Comparison of ENCODE assay signal across 21 cellular contexts in genomic region chr12:93749515-93749914, GRCh38.
DNase-seq lines count a peak whose midpoint lies in the region; ATAC-seq and TF ChIP-seq lines count a peak whose summit lies in the region.
"Had no signal": no experiment of that assay in that cellular context is flagged by ENCODE, and none has a peak within 500 bp of the region (broad histone marks: within the 10 kb centered on the region; RNA-seq: fewer than 3 reads in every experiment).

No MANE protein-coding gene starts in this region.

- H3K27ac ChIP-seq in heart right ventricle (peak overlapping the region in 1 of 10 donors; percentile 42), mesenchymal stem cell (ENCODE audit: low read length, poor library complexity, severe bottlenecking) (no peak overlapping the region), vagina (peak overlapping the region; percentile 46)
- H3K27ac ChIP-seq: KMS-11, pancreas had no signal

- no peak overlapping the region for H2AK5ac ChIP-seq in mesenchymal stem cell (ENCODE audit: low read length, severe bottlenecking)

- H2BK12ac ChIP-seq in mesenchymal stem cell (ENCODE audit: low read length in 2 of 2): no peak overlapping the region

- H4K8ac ChIP-seq in mesenchymal stem cell (ENCODE audit: low read length): no peak overlapping the region

- H3K14ac ChIP-seq in mesenchymal stem cell (ENCODE audit: low read length in 2 of 2): no peak overlapping the region

- H3K4me2 ChIP-seq in mesenchymal stem cell (ENCODE audit: low read length, poor library complexity, severe bottlenecking): no peak overlapping the region
- H3K4me2 ChIP-seq: KMS-11 had no signal

- TF ChIP-seq CTCF in heart right ventricle (IDR thresholded peaks at IDR 0.05) (no peak), vagina (IDR thresholded peaks at IDR 0.05) (no peak)

- no peak overlapping the region for H3K18ac ChIP-seq in mesenchymal stem cell (ENCODE audit: low read depth in 1 of 2, low read length in 2 of 2)

- TF ChIP-seq POLR2A in vagina (IDR thresholded peaks at IDR 0.05) (no peak), GM18505 (IDR thresholded peaks at IDR 0.05; ENCODE audit: borderline replicate concordance, extremely low read depth, insufficient read depth, insufficient read length) (no peak)

- no peak overlapping the region for H3K23ac ChIP-seq in mesenchymal stem cell (ENCODE audit: low read length in 2 of 2)

- no peak overlapping the region for H4K91ac ChIP-seq in mesenchymal stem cell (ENCODE audit: low read length)

- intact Hi-C loops in Right ventricle myocardium inferior (cut with DNase I): no loop called here
- intact Hi-C loops in heart right ventricle (cut with DNase I): loop anchor here in 3 of 10 donors (5.0 to 10.0 kb wide), 3 partner anchors 175 to 353 kb away; partner anchors contain the start of gene SOCS2 (in 1 of the 3)
- intact Hi-C loops in vagina (cut with DNase I): loop anchor here (10.0 kb wide), 2 partner anchors 65 kb away; no protein-coding TSS in a partner anchor

- H3K27me3 ChIP-seq in heart right ventricle: no peaks in the 10 kb centered on the region
- no peaks in the 10 kb centered on the region for H3K27me3 ChIP-seq in adipocyte (replicated peaks; ENCODE audit: control insufficient read depth, insufficient read depth, low read length)
- no peaks in the 10 kb centered on the region for H3K27me3 ChIP-seq in mesenchymal stem cell (ENCODE audit: control insufficient read depth in 1 of 2, insufficient read depth in 1 of 2, low read length in 2 of 2)
- H3K27me3 ChIP-seq in vagina: no peaks in the 10 kb centered on the region
- H3K27me3 ChIP-seq: gastroesophageal sphincter, pancreas, upper lobe of left lung had no signal

- no peak overlapping the region for H2BK5ac ChIP-seq in mesenchymal stem cell (ENCODE audit: low read depth, low read length, poor library complexity, severe bottlenecking)

- H3K9ac ChIP-seq in adipocyte (ENCODE audit: low read length) (no peak overlapping the region), mesenchymal stem cell (ENCODE audit: low read length) (peak overlapping the region; percentile 36)
- H3K9ac ChIP-seq: KMS-11 had no signal

- H3K79me1 ChIP-seq in mesenchymal stem cell (replicated peaks; ENCODE audit: low read length, poor library complexity, severe bottlenecking): peaks cover 4% of the 10 kb centered on the region

- H3K9me3 ChIP-seq in heart right ventricle (peaks cover 0 to 12% (median 0%) of the 10 kb centered on the region in 11 donors), adipocyte (ENCODE audit: control insufficient read depth, low read length) (no peaks in the 10 kb centered on the region), mesenchymal stem cell (ENCODE audit: control insufficient read depth, low read length) (no peaks in the 10 kb centered on the region), vagina (no peaks in the 10 kb centered on the region)
- H3K9me3 ChIP-seq: gastroesophageal sphincter, pancreas had no signal

- peaks cover 8 to 67% (median 40%) of the 10 kb centered on the region in 9 donors for H3K4me1 ChIP-seq in heart right ventricle
- H3K4me1 ChIP-seq in adipocyte (ENCODE audit: control insufficient read depth, insufficient read depth, low read length): peaks cover 16% of the 10 kb centered on the region
- no peaks in the 10 kb centered on the region for H3K4me1 ChIP-seq in mesenchymal stem cell (ENCODE audit: control insufficient read depth, insufficient read depth, low read depth, low read length)
- peaks cover 35% of the 10 kb centered on the region for H3K4me1 ChIP-seq in vagina

- DNase-seq in Right ventricle myocardium inferior (ENCODE audit: missing footprints): no peak
- DNase-seq in heart right ventricle: no peak
- DNase-seq in adipocyte (ENCODE audit: low read depth): no peak
- DNase-seq in mesenchymal stem cell: no peak
- no peak for DNase-seq in vagina (ENCODE audit: extremely low spot score in 2 of 2)
- no peak for DNase-seq in cortex of kidney (lab: John Stamatoyannopoulos, UW)
- no peak for DNase-seq in DMS53 treated with DMSO at 0.1 percent for 48 hours (lab: John Stamatoyannopoulos, UW; ENCODE audit: unreplicated experiment)
- DNase-seq: activated CD4-positive, alpha-beta T cell treated with anti-CD3 and anti-CD28 coated beads, Interleukin-2, amount 50 U/mL, for 4 hours; CD8-positive, alpha-beta T cell; dermis blood vessel endothelial cell; DMS 273 treated with DMSO at 0.1 percent for 48 hours; NCI-H1436; NCI-H2107; pancreas; stimulated activated CD4-positive, alpha-beta T cell treated with anti-CD3 and anti-CD28 coated beads, Interleukin-12 subunit alpha, Interleukin-12 subunit beta, amount 100 ng/mL, for 4 hours; stimulated activated CD4-positive, alpha-beta T cell treated with anti-CD3 and anti-CD28 coated beads, Interleukin-4, amount 100 ng/mL, for 24 hours; substantia nigra; upper lobe of left lung had no signal

- H3K36me3 ChIP-seq in heart right ventricle: no peaks in the 10 kb centered on the region
- no peaks in the 10 kb centered on the region for H3K36me3 ChIP-seq in adipocyte (ENCODE audit: control insufficient read depth, insufficient read depth, low read length, severe bottlenecking)
- H3K36me3 ChIP-seq in mesenchymal stem cell (ENCODE audit: control insufficient read depth in 1 of 2, insufficient read depth in 2 of 2, low read depth in 1 of 2, low read length in 2 of 2): no peaks in the 10 kb centered on the region
- H3K36me3 ChIP-seq in vagina: no peaks in the 10 kb centered on the region
- H3K36me3 ChIP-seq: gastroesophageal sphincter, pancreas, upper lobe of left lung had no signal

- H2BK120ac ChIP-seq in mesenchymal stem cell (ENCODE audit: low read depth, low read length): no peak overlapping the region

- no peak overlapping the region for H2AFZ ChIP-seq in mesenchymal stem cell (ENCODE audit: low read depth, low read length)

- ATAC-seq in Right ventricle myocardium inferior (peak; percentile 11), heart right ventricle (no peak), GM18505 (IDR thresholded peaks at IDR 0.05; ENCODE audit: unreplicated experiment) (no peak)
- ATAC-seq: CD8-positive, alpha-beta T cell; gastroesophageal sphincter had no signal

- H3K4me3 ChIP-seq in heart right ventricle (no peak overlapping the region), adipocyte (ENCODE audit: low read length) (peak overlapping the region; percentile 34), mesenchymal stem cell (ENCODE audit: insufficient read depth in 1 of 2, low read depth in 1 of 2, low read length in 2 of 2) (no peak overlapping the region), vagina (no peak overlapping the region)
- H3K4me3 ChIP-seq: gastroesophageal sphincter, pancreas, upper lobe of left lung had no signal

- WGBS in heart right ventricle, 2 donors: 54 to 65% methylated on average over 2 of the region's 2 CpGs
- WGBS in mesenchymal stem cell: no CpG with 5 or more reads among the region's 2 CpGs

- no peak overlapping the region for H3K4ac ChIP-seq in mesenchymal stem cell (ENCODE audit: low read depth in 1 of 2, low read length in 2 of 2)

- H2BK15ac ChIP-seq in mesenchymal stem cell (ENCODE audit: low read depth, poor library complexity, severe bottlenecking): no peak overlapping the region
